ENCODE assay signal across 19 cellular contexts in the genomic region with DNA sequence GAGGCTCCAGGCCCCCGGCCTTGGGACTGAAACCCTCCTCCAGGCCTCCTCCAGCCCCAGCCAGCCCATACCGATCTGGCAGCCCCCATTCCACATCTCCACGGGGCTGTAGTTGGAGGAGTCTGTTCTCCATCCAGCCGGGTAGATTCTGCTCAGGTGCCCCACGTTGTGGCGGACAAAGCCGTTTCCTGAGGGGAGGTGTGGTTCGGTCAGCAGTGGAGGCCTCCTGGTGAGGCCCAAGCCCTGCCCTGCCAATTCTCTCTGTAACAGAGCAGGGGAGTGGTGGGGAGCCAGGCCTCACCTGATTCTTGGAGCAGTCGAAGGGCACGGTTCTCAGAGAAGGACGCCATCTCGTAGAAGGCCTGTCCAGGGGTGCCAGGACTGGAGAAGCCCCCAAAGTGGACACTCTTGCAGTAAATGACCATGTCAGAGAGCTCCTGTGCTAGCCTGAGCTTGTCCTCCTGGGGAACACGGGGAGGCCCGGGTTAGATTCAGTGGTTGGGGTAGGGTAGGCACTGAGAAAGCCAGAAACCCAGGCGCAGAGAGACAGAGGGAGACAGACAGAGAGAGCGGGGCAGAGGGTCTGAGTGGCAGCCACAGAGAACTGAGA. TPM values are rescaled to one million over a fixed set of nuclear protein-coding genes. Genes with fewer than 3 reads are reported as not detected.
DNase-seq lines count a peak whose midpoint lies in the region; ATAC-seq, FAIRE-seq and TF ChIP-seq lines count a peak whose summit lies in the region.
"Had no signal": no experiment of that assay in that cellular context is flagged by ENCODE, and none has a peak within 500 bp of the region (broad histone marks: within the 10 kb centered on the region; RNA-seq: fewer than 3 reads in every experiment).

No MANE protein-coding gene starts in this region.

- 90% methylated on average over 16 of the region's 16 CpGs; no CpG with 5 or more reads in 1 of the 2 experiments for WGBS in H1 (ENCODE audit: extremely low coverage in 1 of 2, insufficient coverage in 1 of 2, insufficient read length in 1 of 2, insufficient replicate concordance in 2 of 2, low coverage in 1 of 2, low lambda C conversion rate in 2 of 2, missing lambda C conversion rate in 1 of 2), 2 experiments

- POLR2A ChIA-PET in H1 (lab: Charles Lee; ENCODE audit: partially characterized antibody), result no interaction called here
- POLR2A ChIA-PET in naive thymus-derived CD4-positive, alpha-beta T cell (lab: Charles Lee), result interaction anchor here (1.6 kb wide), 1 partner anchor 13 kb away, joined by 6 read pairs; no protein-coding TSS in a partner anchor

- peak overlapping the region; percentile 63 for H3K27ac Mint-ChIP-seq in activated T-cell treated with anti-CD3 and anti-CD28 coated beads, Interleukin-2, amount 50 U/mL, for 24 hours
- peak overlapping the region in 1 of 2 donors; percentile 64 for H3K27ac Mint-ChIP-seq in stimulated activated naive CD8-positive, alpha-beta T cell treated with anti-CD3 and anti-CD28 coated beads, Interleukin-15, amount 100 ng/mL, for 72 hours
- peak overlapping the region in 4 of 9 donors; percentile 5 to 72 (median 36) for H3K27ac Mint-ChIP-seq in naive thymus-derived CD4-positive, alpha-beta T cell
- H3K27ac Mint-ChIP-seq: B cell had no signal

- no peaks in the 10 kb centered on the region for H3K79me1 ChIP-seq in H1 (ENCODE audit: low read depth, low read length)

- H3K9me3 Mint-ChIP-seq in activated T-cell treated with anti-CD3 and anti-CD28 coated beads, Interleukin-2, amount 50 U/mL, for 24 hours, result no peaks in the 10 kb centered on the region
- H3K9me3 Mint-ChIP-seq in stimulated activated naive CD8-positive, alpha-beta T cell treated with anti-CD3 and anti-CD28 coated beads, Interleukin-15, amount 100 ng/mL, for 72 hours, result no peaks in the 10 kb centered on the region
- no peaks in the 10 kb centered on the region for H3K9me3 Mint-ChIP-seq in naive thymus-derived CD4-positive, alpha-beta T cell

- H4K91ac ChIP-seq in H1 (replicated peaks; ENCODE audit: insufficient read length, low read length), result no peak overlapping the region

- no peak overlapping the region for H3K56ac ChIP-seq in H1 (replicated peaks; ENCODE audit: insufficient read length, low read depth, low read length)

- no peak overlapping the region for H2AK5ac ChIP-seq in H1 (ENCODE audit: low read depth, low read length)

- no peak for DNase-seq in activated T-cell treated with anti-CD3 and anti-CD28 coated beads, Interleukin-2, amount 50 U/mL, for 24 hours
- no peak for DNase-seq in activated T-cell treated with anti-CD3 and anti-CD28 coated beads, Interleukin-2, amount 50 U/mL, for 1 hour
- no peak for DNase-seq in stimulated activated naive CD8-positive, alpha-beta T cell treated with anti-CD3 and anti-CD28 coated beads, Interleukin-15, amount 100 ng/mL, for 72 hours
- DNase-seq in stimulated activated naive CD8-positive, alpha-beta T cell treated with anti-CD3 and anti-CD28 coated beads, Interleukin-15, Interleukin-2, amounts not matched to agents 100 U/mL and 50 U/mL, for 24 hours, result no peak
- no peak for DNase-seq in H1 (ENCODE audit: low read depth in 1 of 2, low spot score in 2 of 2)
- no peak for DNase-seq in KG1 (lab: John Stamatoyannopoulos, UW)
- no peak for DNase-seq in naive thymus-derived CD4-positive, alpha-beta T cell
- DNase-seq: CD4-positive, CD25-positive, alpha-beta regulatory T cell; DMS153; GF-D8; KBM-7; NCI-H1694 treated with DMSO at 0.1 percent for 48 hours; NCI-H510A treated with DMSO at 0.1 percent for 48 hours; NCI-H774; SHP77 had no signal

- no peak overlapping the region for H2BK120ac ChIP-seq in H1 (replicated peaks; ENCODE audit: low read depth, low read length)

- intact Hi-C loops in naive thymus-derived CD4-positive, alpha-beta T cell (cut with micrococcal nuclease), result no loop called here

- ATAC-seq in stimulated activated naive CD8-positive, alpha-beta T cell treated with anti-CD3 and anti-CD28 coated beads, Interleukin-15, amount 100 ng/mL, for 72 hours, result peak; percentile 16
- ATAC-seq in stimulated activated naive CD8-positive, alpha-beta T cell treated with anti-CD3 and anti-CD28 coated beads, Interleukin-15, Interleukin-2, amounts not matched to agents 100 U/mL and 50 U/mL, for 24 hours, result no peak
- no peak for ATAC-seq in GM21619 (IDR thresholded peaks at IDR 0.05; ENCODE audit: unreplicated experiment)
- no peak for ATAC-seq in naive thymus-derived CD4-positive, alpha-beta T cell
- ATAC-seq: HCT116 had no signal

- no peak overlapping the region for H2BK15ac ChIP-seq in H1 (ENCODE audit: low read length)

- no peaks in the 10 kb centered on the region for H3K9me3 ChIP-seq in H1 (ENCODE audit: insufficient read depth in 2 of 2, low read depth in 1 of 2, low read length in 1 of 2)
- no peaks in the 10 kb centered on the region for H3K9me3 ChIP-seq in naive thymus-derived CD4-positive, alpha-beta T cell (ENCODE audit: control insufficient read depth in 2 of 3, low read length in 3 of 3)

- no peak overlapping the region for H3K9ac ChIP-seq in H1 (replicated peaks in 1 of 4; ENCODE audit: extremely low read depth in 1 of 4, low read depth in 3 of 4, low read length in 3 of 4)

- H3K23me2 ChIP-seq in H1 (ENCODE audit: low read depth, low read length), result no peaks in the 10 kb centered on the region

- no peak for TF ChIP-seq CTCF in H1 (IDR thresholded peaks at IDR 0.05; ENCODE audit: control extremely low read depth in 1 of 3, insufficient read depth in 1 of 3, low read depth in 1 of 3, low read length in 3 of 3)

- no peak for TF ChIP-seq RAD21 in H1 (IDR thresholded peaks at IDR 0.05 in 1 of 2, conservative IDR thresholded peaks at IDR 0.05 in 1 of 2; ENCODE audit: low read depth in 2 of 2, low read length in 2 of 2)

- H3K36me3 Mint-ChIP-seq in activated T-cell treated with anti-CD3 and anti-CD28 coated beads, Interleukin-2, amount 50 U/mL, for 24 hours (ENCODE audit: low read depth), result peaks cover 50% of the 10 kb centered on the region
- H3K36me3 Mint-ChIP-seq in naive thymus-derived CD4-positive, alpha-beta T cell, result peaks cover 0 to 15% (median under 1%) of the 10 kb centered on the region in 5 donors

- H3K23ac ChIP-seq in H1 (ENCODE audit: insufficient read length), result no peak overlapping the region

- H3K18ac ChIP-seq in H1 (ENCODE audit: extremely low read depth, low read length), result no peak overlapping the region

- CTCF ChIA-PET in H1 (lab: Charles Lee; ENCODE audit: partially characterized antibody), result interaction anchor here (0.6 to 2.0 kb wide), 5 partner anchors 13 to 76 kb away, joined by 3 to 5 read pairs (median 4); no protein-coding TSS in a partner anchor
- CTCF ChIA-PET in naive thymus-derived CD4-positive, alpha-beta T cell (lab: Charles Lee), result interaction anchor here (1.4 to 1.5 kb wide), 2 partner anchors 12 to 34 kb away, joined by 3 read pairs; no protein-coding TSS in a partner anchor

- H3K27me3 ChIP-seq in H1 (replicated peaks in 1 of 4; ENCODE audit: control insufficient read depth in 3 of 4, extremely low read depth in 1 of 4, insufficient read depth in 3 of 4, low read length in 3 of 4), result no peaks in the 10 kb centered on the region
- H3K27me3 ChIP-seq in naive thymus-derived CD4-positive, alpha-beta T cell (ENCODE audit: control insufficient read depth in 2 of 2, insufficient read depth in 2 of 2, low read length in 2 of 2), result no peaks in the 10 kb centered on the region

- H2BK12ac ChIP-seq in H1 (ENCODE audit: low read depth, low read length), result no peak overlapping the region

- TF ChIP-seq POLR2A in H1 (IDR thresholded peaks at IDR 0.05; ENCODE audit: control extremely low read depth in 1 of 2, low read depth in 2 of 2, low read length in 2 of 2), result no peak

- peaks cover 8% of the 10 kb centered on the region for H3K4me1 Mint-ChIP-seq in activated T-cell treated with anti-CD3 and anti-CD28 coated beads, Interleukin-2, amount 50 U/mL, for 24 hours (ENCODE audit: low read depth)
- peaks cover 6% of the 10 kb centered on the region for H3K4me1 Mint-ChIP-seq in stimulated activated naive CD8-positive, alpha-beta T cell treated with anti-CD3 and anti-CD28 coated beads, Interleukin-15, amount 100 ng/mL, for 72 hours
- peaks cover 7 to 15% (median 9%) of the 10 kb centered on the region in 7 donors for H3K4me1 Mint-ChIP-seq in naive thymus-derived CD4-positive, alpha-beta T cell

- H3K4me2 ChIP-seq in H1 (ENCODE audit: insufficient read depth in 1 of 2, low read depth in 2 of 2, low read length in 2 of 2), result no peak overlapping the region

- H2BK20ac ChIP-seq in H1 (ENCODE audit: low read length), result no peak overlapping the region

- peak overlapping the region; percentile 38; the same call in 1 of the 2 replicates for H4K8ac ChIP-seq in H1 (ENCODE audit: extremely low read depth, insufficient read depth, low read length)

- no peak overlapping the region for H3K4me3 ChIP-seq in H1 (ENCODE audit: extremely low read depth in 1 of 4, insufficient read depth in 2 of 4, low read depth in 3 of 4, low read length in 4 of 4)
- H3K4me3 ChIP-seq in naive thymus-derived CD4-positive, alpha-beta T cell (ENCODE audit: low read length), result no peak overlapping the region

- H3K27ac ChIP-seq in H1 (ENCODE audit: low read depth, low read length), result no peak overlapping the region
- no peak overlapping the region for H3K27ac ChIP-seq in naive thymus-derived CD4-positive, alpha-beta T cell (ENCODE audit: low read depth, low read length)

- H4K20me1 ChIP-seq in H1 (replicated peaks in 1 of 2; ENCODE audit: control insufficient read depth in 1 of 2, insufficient read depth in 2 of 2, low read length in 2 of 2), result peaks cover 0 to 5% of the 10 kb centered on the region in 2 experiments

- H3K79me2 ChIP-seq in H1 (ENCODE audit: control insufficient read depth in 1 of 2, insufficient read depth in 2 of 2, low read length in 2 of 2), result no peaks in the 10 kb centered on the region

- FAIRE-seq in H1 (lab: Jason Lieb, UNC), result no peak

- no peaks in the 10 kb centered on the region for H3K27me3 Mint-ChIP-seq in activated T-cell treated with anti-CD3 and anti-CD28 coated beads, Interleukin-2, amount 50 U/mL, for 24 hours
- H3K27me3 Mint-ChIP-seq in stimulated activated naive CD8-positive, alpha-beta T cell treated with anti-CD3 and anti-CD28 coated beads, Interleukin-15, amount 100 ng/mL, for 72 hours, result no peaks in the 10 kb centered on the region
- no peaks in the 10 kb centered on the region for H3K27me3 Mint-ChIP-seq in naive thymus-derived CD4-positive, alpha-beta T cell
- H3K27me3 Mint-ChIP-seq: B cell; CD4-positive, CD25-positive, alpha-beta regulatory T cell had no signal

- H3K36me3 ChIP-seq in H1 (ENCODE audit: control insufficient read depth in 2 of 4, insufficient read depth in 4 of 4, low read length in 3 of 4), result no peaks in the 10 kb centered on the region; a peak in 1 of 8 replicates
- H3K36me3 ChIP-seq in naive thymus-derived CD4-positive, alpha-beta T cell (ENCODE audit: control insufficient read depth in 2 of 3, insufficient read depth in 3 of 3, low read length in 3 of 3), result peaks cover 0 to 55% (median 4%) of the 10 kb centered on the region in 3 experiments

- H2AFZ ChIP-seq in H1 (ENCODE audit: low read length), result no peak overlapping the region

- H3K4ac ChIP-seq in H1 (replicated peaks; ENCODE audit: insufficient read length, low read depth, low read length), result no peak overlapping the region

- no peak overlapping the region; the same call in 1 of the 2 replicates for H2BK5ac ChIP-seq in H1 (ENCODE audit: low read depth, low read length)

- no peaks in the 10 kb centered on the region for H3K4me1 ChIP-seq in H1 (replicated peaks in 1 of 4; ENCODE audit: control insufficient read depth in 3 of 4, insufficient read depth in 4 of 4, low read length in 3 of 4)
- H3K4me1 ChIP-seq in naive thymus-derived CD4-positive, alpha-beta T cell (ENCODE audit: control insufficient read depth in 2 of 2, insufficient read depth in 2 of 2, low read length in 2 of 2), result no peaks in the 10 kb centered on the region

- no peak overlapping the region for H3K4me3 Mint-ChIP-seq in activated T-cell treated with anti-CD3 and anti-CD28 coated beads, Interleukin-2, amount 50 U/mL, for 24 hours
- no peak overlapping the region for H3K4me3 Mint-ChIP-seq in stimulated activated naive CD8-positive, alpha-beta T cell treated with anti-CD3 and anti-CD28 coated beads, Interleukin-15, amount 100 ng/mL, for 72 hours
- no peak overlapping the region for H3K4me3 Mint-ChIP-seq in naive thymus-derived CD4-positive, alpha-beta T cell

- no peak overlapping the region for H3K14ac ChIP-seq in H1 (ENCODE audit: insufficient read length)

- H4K5ac ChIP-seq in H1 (ENCODE audit: insufficient read length, low read depth, low read length), result no peak overlapping the region

- TF ChIP-seq EP300 in H1 (IDR thresholded peaks at IDR 0.05; ENCODE audit: borderline replicate concordance in 1 of 2, low read depth in 2 of 2, low read length in 2 of 2), result no peak

RNA-seq across cellular contexts. Expression of a gene that starts 18.5 kb away (rescaled TPM):
- 4.1 and 4.6 TPM in 2 replicates for total RNA-seq in H1 (2021; fragmentation: NEBNext Ultra II Directional; extraction: Animal tissue kit (Norgen Biotek cat#: 25700))
- polyA plus RNA-seq in H1 (2011; rRNA removed), result 4.2 and 7.4 TPM in 2 replicates
- polyA plus RNA-seq in H1 (2011; cell fraction: cytosol; rRNA removed), result 5.9 TPM
- 20.0 TPM for polyA plus RNA-seq in H1 (2011; cell fraction: nucleus; rRNA removed)
- 2.4 to 5.7 TPM (median 4.2 TPM) in 4 replicates for polyA plus RNA-seq in H1 (2012, experiment 1 of 2)
- 3.4 TPM for polyA plus RNA-seq in H1 (2012, experiment 2 of 2)
- 1.4 TPM for polyA plus RNA-seq in H1 (2013, experiment 1 of 2)
- 1.5 TPM for polyA plus RNA-seq in H1 (2013, experiment 2 of 2)
- polyA minus RNA-seq in H1 (2011; rRNA and poly(A)+ RNA removed), result 7.7 and 8.0 TPM in 2 replicates
- 2.5 TPM for polyA minus RNA-seq in H1 (2011; cell fraction: cytosol; rRNA and poly(A)+ RNA removed)
- polyA minus RNA-seq in H1 (2011; cell fraction: nucleus; rRNA and poly(A)+ RNA removed), result 11.4 TPM
- 10 to 100 TPM; 22.4 to 43.3 (median 29.5) TPM for total RNA-seq in naive thymus-derived CD4-positive, alpha-beta T cell
- polyA plus RNA-seq in naive thymus-derived CD4-positive, alpha-beta T cell, result 10 to 100 TPM; 15.7 to 28.9 TPM

RNA-seq across cellular contexts. Expression of a gene that starts 20.4 kb away (rescaled TPM):
- total RNA-seq in H1 (2021; fragmentation: NEBNext Ultra II Directional; extraction: Animal tissue kit (Norgen Biotek cat#: 25700)), result 15.7 and 19.2 TPM in 2 replicates
- polyA plus RNA-seq in H1 (2011; rRNA removed), result 15.3 and 25.7 TPM in 2 replicates
- polyA plus RNA-seq in H1 (2011; cell fraction: cytosol; rRNA removed), result 16.8 TPM
- 40.8 TPM for polyA plus RNA-seq in H1 (2011; cell fraction: nucleus; rRNA removed)
- polyA plus RNA-seq in H1 (2012, experiment 1 of 2), result 10.7 to 22.5 TPM (median 19.3 TPM) in 4 replicates
- 24.9 TPM for polyA plus RNA-seq in H1 (2012, experiment 2 of 2)
- 16.6 TPM for polyA plus RNA-seq in H1 (2013, experiment 1 of 2)
- 15.4 TPM for polyA plus RNA-seq in H1 (2013, experiment 2 of 2)
- polyA minus RNA-seq in H1 (2011; rRNA and poly(A)+ RNA removed), result 15.5 and 19.6 TPM in 2 replicates
- 9.8 TPM for polyA minus RNA-seq in H1 (2011; cell fraction: cytosol; rRNA and poly(A)+ RNA removed)
- polyA minus RNA-seq in H1 (2011; cell fraction: nucleus; rRNA and poly(A)+ RNA removed), result 18.4 TPM
- 10 to 100 TPM; 18.4 to 44.0 (median 41.3) TPM for total RNA-seq in naive thymus-derived CD4-positive, alpha-beta T cell
- polyA plus RNA-seq in naive thymus-derived CD4-positive, alpha-beta T cell, result 10 to 100 TPM; 13.1 to 26.3 TPM

RNA-seq across cellular contexts. Expression of a gene that starts 29.9 kb away (rescaled TPM):
- 0.75 and 0.76 TPM in 2 replicates for total RNA-seq in H1 (2021; fragmentation: NEBNext Ultra II Directional; extraction: Animal tissue kit (Norgen Biotek cat#: 25700))
- 0.26 and 0.36 TPM in 2 replicates for polyA plus RNA-seq in H1 (2011; rRNA removed)
- polyA plus RNA-seq in H1 (2011; cell fraction: cytosol; rRNA removed), result 0.31 TPM
- 3.0 TPM for polyA plus RNA-seq in H1 (2011; cell fraction: nucleus; rRNA removed)
- polyA plus RNA-seq in H1 (2012, experiment 1 of 2), result 0.43 to 0.87 TPM (median 0.62 TPM) in 4 replicates
- 0.29 TPM for polyA plus RNA-seq in H1 (2012, experiment 2 of 2)
- 1.4 TPM for polyA plus RNA-seq in H1 (2013, experiment 1 of 2)
- 0.17 TPM for polyA plus RNA-seq in H1 (2013, experiment 2 of 2)
- 0.63 and 1.4 TPM in 2 replicates for polyA minus RNA-seq in H1 (2011; rRNA and poly(A)+ RNA removed)
- 0.29 TPM for polyA minus RNA-seq in H1 (2011; cell fraction: cytosol; rRNA and poly(A)+ RNA removed)
- 3.0 TPM for polyA minus RNA-seq in H1 (2011; cell fraction: nucleus; rRNA and poly(A)+ RNA removed)
- 1 to 10 TPM; 1.5 to 9.4 (median 7.5) TPM for total RNA-seq in naive thymus-derived CD4-positive, alpha-beta T cell
- polyA plus RNA-seq in naive thymus-derived CD4-positive, alpha-beta T cell, result under 1 TPM; 0.41 to 0.73 TPM
- total RNA-seq: A172 had no signal
